16 cellular contexts compared by ENCODE assay signal in the genomic region with DNA sequence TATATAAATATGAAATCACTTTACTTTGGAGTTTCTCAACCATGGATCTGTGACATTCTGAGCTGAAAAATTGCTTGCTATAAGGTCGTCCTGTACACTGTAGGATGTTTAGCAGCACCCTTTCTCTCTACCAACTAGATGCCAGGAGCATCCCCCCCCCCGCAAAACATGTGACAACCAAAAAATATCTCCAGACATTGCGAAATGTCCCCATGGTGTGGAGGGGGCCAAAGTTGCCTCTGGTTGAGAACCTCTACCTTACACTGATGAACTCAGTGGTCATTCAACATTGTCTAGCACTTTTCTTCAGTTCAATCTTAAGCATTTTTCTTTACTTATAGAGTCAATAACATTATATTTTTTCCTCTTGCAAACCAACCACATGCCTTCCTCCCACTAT. TPM values are rescaled to one million over a fixed set of nuclear protein-coding genes. Genes with fewer than 3 reads are reported as not detected.
DNase-seq lines count a peak whose midpoint lies in the region; ATAC-seq and TF ChIP-seq lines count a peak whose summit lies in the region.
"Had no signal": no experiment of that assay in that cellular context is flagged by ENCODE, and none has a peak within 500 bp of the region (broad histone marks: within the 10 kb centered on the region; RNA-seq: fewer than 3 reads in every experiment).

No MANE protein-coding gene starts in this region.

- H3K4me3 Mint-ChIP-seq in activated naive CD8-positive, alpha-beta T cell treated with anti-CD3 and anti-CD28 coated beads, Interleukin-2, amount 50 U/mL, for 24 hours: no peak overlapping the region
- no peak overlapping the region for H3K4me3 Mint-ChIP-seq in activated naive CD8-positive, alpha-beta T cell treated with anti-CD3 and anti-CD28 coated beads for 36 hours
- no peak overlapping the region for H3K4me3 Mint-ChIP-seq in activated T-helper 2 cell treated with anti-CD3 and anti-CD28 coated beads, Interferon-gamma antibody, Interleukin-2, Interleukin-4, amounts not matched to agents 10 μg/mL and 5 μg/mL and 100 μg/mL, durations not matched to agents 14 hours and 24 hours and 36 hours (ENCODE audit: low read depth)
- H3K4me3 Mint-ChIP-seq: CD4-positive, alpha-beta memory T cell; H9 had no signal

- no peak overlapping the region for H3K4me3 ChIP-seq in esophagus muscularis mucosa
- H3K4me3 ChIP-seq in Karpas-422 (ENCODE audit: low read length): no peak overlapping the region
- H3K4me3 ChIP-seq: A549 had no signal

- H3K4me2 ChIP-seq in Karpas-422 (ENCODE audit: low read depth, low read length, poor library complexity, severe bottlenecking): no peak overlapping the region
- H3K4me2 ChIP-seq: A549 had no signal

- no peaks in the 10 kb centered on the region for H4K20me1 ChIP-seq in Karpas-422 (ENCODE audit: insufficient read depth, low read depth, low read length)

- H3K4me1 ChIP-seq in esophagus muscularis mucosa (no peaks in the 10 kb centered on the region), Karpas-422 (ENCODE audit: low read length) (no peaks in the 10 kb centered on the region)
- H3K4me1 ChIP-seq: A549, BE2C had no signal

- H3K9me3 ChIP-seq in esophagus muscularis mucosa (no peaks in the 10 kb centered on the region), Karpas-422 (ENCODE audit: low read length) (no peaks in the 10 kb centered on the region)
- H3K9me3 ChIP-seq: A549, BE2C had no signal

- H3K27me3 Mint-ChIP-seq in activated naive CD8-positive, alpha-beta T cell treated with anti-CD3 and anti-CD28 coated beads, Interleukin-2, amount 50 U/mL, for 24 hours: no peaks in the 10 kb centered on the region
- H3K27me3 Mint-ChIP-seq in activated naive CD8-positive, alpha-beta T cell treated with anti-CD3 and anti-CD28 coated beads for 36 hours: peaks cover 22% of the 10 kb centered on the region
- no peaks in the 10 kb centered on the region for H3K27me3 Mint-ChIP-seq in activated T-helper 2 cell treated with anti-CD3 and anti-CD28 coated beads, Interferon-gamma antibody, Interleukin-2, Interleukin-4, amounts not matched to agents 10 μg/mL and 5 μg/mL and 100 μg/mL, durations not matched to agents 14 hours and 24 hours and 36 hours (ENCODE audit: low read depth)
- H3K27me3 Mint-ChIP-seq: CD4-positive, alpha-beta memory T cell had no signal

- intact Hi-C loops in activated T-helper 2 cell treated with anti-CD3 and anti-CD28 coated beads, Interferon-gamma antibody, Interleukin-2, Interleukin-4, amounts not matched to agents 10 μg/mL and 5 μg/mL and 100 μg/mL, durations not matched to agents 14 hours and 24 hours and 36 hours (cut with micrococcal nuclease): loop anchor here (10.0 kb wide), 1 partner anchor 1197 kb away; a partner anchor contains a TSS
- intact Hi-C loops in esophagus muscularis mucosa (cut with DNase I): no loop called here
- intact Hi-C loops in left colon (cut with DNase I, micrococcal nuclease): no loop called here

- no peak for ATAC-seq in activated naive CD8-positive, alpha-beta T cell treated with anti-CD3 and anti-CD28 coated beads, Interleukin-2, amount 50 U/mL, for 24 hours
- ATAC-seq in left colon: no peak
- ATAC-seq: A549 had no signal

- peaks cover 5% of the 10 kb centered on the region for H3K9me3 Mint-ChIP-seq in activated naive CD8-positive, alpha-beta T cell treated with anti-CD3 and anti-CD28 coated beads, Interleukin-2, amount 50 U/mL, for 24 hours
- peaks cover 13% of the 10 kb centered on the region for H3K9me3 Mint-ChIP-seq in activated naive CD8-positive, alpha-beta T cell treated with anti-CD3 and anti-CD28 coated beads for 36 hours
- H3K9me3 Mint-ChIP-seq in activated T-helper 2 cell treated with anti-CD3 and anti-CD28 coated beads, Interferon-gamma antibody, Interleukin-2, Interleukin-4, amounts not matched to agents 10 μg/mL and 5 μg/mL and 100 μg/mL, durations not matched to agents 14 hours and 24 hours and 36 hours: peaks cover 6% of the 10 kb centered on the region
- H3K9me3 Mint-ChIP-seq: CD4-positive, alpha-beta memory T cell had no signal

- H3K36me3 ChIP-seq in esophagus muscularis mucosa (no peaks in the 10 kb centered on the region), Karpas-422 (ENCODE audit: insufficient read depth, low read length) (no peaks in the 10 kb centered on the region)
- H3K36me3 ChIP-seq: BE2C had no signal

- no peak for DNase-seq in activated naive CD8-positive, alpha-beta T cell treated with anti-CD3 and anti-CD28 coated beads, Interleukin-2, amount 50 U/mL, for 24 hours
- no peak for DNase-seq in activated naive CD8-positive, alpha-beta T cell treated with anti-CD3 and anti-CD28 coated beads for 36 hours
- DNase-seq in activated T-helper 2 cell treated with anti-CD3 and anti-CD28 coated beads, Interferon-gamma antibody, Interleukin-2, Interleukin-4, amounts not matched to agents 10 μg/mL and 5 μg/mL and 100 μg/mL, durations not matched to agents 14 hours and 24 hours and 36 hours (ENCODE audit: low spot score): no peak
- peak; percentile 24 for DNase-seq in esophagus muscularis mucosa (ENCODE audit: extremely low spot score)
- no peak for DNase-seq in Karpas-422
- no peak for DNase-seq in left colon
- DNase-seq: BE2C; CD4-positive, alpha-beta memory T cell; COR-L47; DMS153; DND-41; GDM1; GOT3; H9 had no signal

- H3K9ac ChIP-seq in Karpas-422 (ENCODE audit: low read length): no peak overlapping the region

- no peaks in the 10 kb centered on the region for H3K9me2 ChIP-seq in Karpas-422 (replicated peaks; ENCODE audit: insufficient read depth, low read length)

- peaks cover 94% of the 10 kb centered on the region for H3K4me1 Mint-ChIP-seq in activated naive CD8-positive, alpha-beta T cell treated with anti-CD3 and anti-CD28 coated beads, Interleukin-2, amount 50 U/mL, for 24 hours
- peaks cover 59% of the 10 kb centered on the region for H3K4me1 Mint-ChIP-seq in activated naive CD8-positive, alpha-beta T cell treated with anti-CD3 and anti-CD28 coated beads for 36 hours
- peaks cover 70% of the 10 kb centered on the region for H3K4me1 Mint-ChIP-seq in activated T-helper 2 cell treated with anti-CD3 and anti-CD28 coated beads, Interferon-gamma antibody, Interleukin-2, Interleukin-4, amounts not matched to agents 10 μg/mL and 5 μg/mL and 100 μg/mL, durations not matched to agents 14 hours and 24 hours and 36 hours (ENCODE audit: low read depth)
- H3K4me1 Mint-ChIP-seq: H9 had no signal

- peak overlapping the region; percentile 99 for H3K27ac Mint-ChIP-seq in activated naive CD8-positive, alpha-beta T cell treated with anti-CD3 and anti-CD28 coated beads, Interleukin-2, amount 50 U/mL, for 24 hours
- no peak overlapping the region for H3K27ac Mint-ChIP-seq in activated naive CD8-positive, alpha-beta T cell treated with anti-CD3 and anti-CD28 coated beads for 36 hours
- peak overlapping the region; percentile 31 for H3K27ac Mint-ChIP-seq in activated T-helper 2 cell treated with anti-CD3 and anti-CD28 coated beads, Interferon-gamma antibody, Interleukin-2, Interleukin-4, amounts not matched to agents 10 μg/mL and 5 μg/mL and 100 μg/mL, durations not matched to agents 14 hours and 24 hours and 36 hours
- H3K27ac Mint-ChIP-seq: H9 had no signal

- no peak for TF ChIP-seq CTCF in esophagus muscularis mucosa (IDR thresholded peaks at IDR 0.05)

- no peaks in the 10 kb centered on the region for H3K79me2 ChIP-seq in Karpas-422 (ENCODE audit: low read length)

- H3K27me3 ChIP-seq in esophagus muscularis mucosa: no peaks in the 10 kb centered on the region
- no peaks in the 10 kb centered on the region for H3K27me3 ChIP-seq in Karpas-422 (ENCODE audit: low read length)
- H3K27me3 ChIP-seq: BE2C had no signal

- peaks cover 63% of the 10 kb centered on the region for H3K36me3 Mint-ChIP-seq in activated naive CD8-positive, alpha-beta T cell treated with anti-CD3 and anti-CD28 coated beads, Interleukin-2, amount 50 U/mL, for 24 hours (ENCODE audit: low read depth)
- peaks cover 55% of the 10 kb centered on the region for H3K36me3 Mint-ChIP-seq in activated naive CD8-positive, alpha-beta T cell treated with anti-CD3 and anti-CD28 coated beads for 36 hours
- H3K36me3 Mint-ChIP-seq in activated T-helper 2 cell treated with anti-CD3 and anti-CD28 coated beads, Interferon-gamma antibody, Interleukin-2, Interleukin-4, amounts not matched to agents 10 μg/mL and 5 μg/mL and 100 μg/mL, durations not matched to agents 14 hours and 24 hours and 36 hours (ENCODE audit: low read depth): peaks cover 75% of the 10 kb centered on the region

- no peak for TF ChIP-seq EP300 in esophagus muscularis mucosa (IDR thresholded peaks at IDR 0.05)

- WGBS in esophagus muscularis mucosa: 78% methylated on average over 3 of the region's 3 CpGs

- TF ChIP-seq POLR2A in esophagus muscularis mucosa (IDR thresholded peaks at IDR 0.05; ENCODE audit: low read depth): no peak

- no peak overlapping the region for H3K27ac ChIP-seq in esophagus muscularis mucosa (replicated peaks in 1 of 4)
- H3K27ac ChIP-seq in Karpas-422 (ENCODE audit: low read length): no peak overlapping the region
- H3K27ac ChIP-seq: A549, C4-2B had no signal

- no peak overlapping the region for H2AFZ ChIP-seq in Karpas-422 (ENCODE audit: low read length)

RNA-seq across cellular contexts. Expression of a gene that starts 9.2 kb away (rescaled TPM):
- 10 to 100 TPM; 11.8 to 12.5 TPM for total RNA-seq in activated naive CD8-positive, alpha-beta T cell treated with anti-CD3 and anti-CD28 coated beads for 36 hours
- 22.5 and 23.7 TPM in 2 replicates for total RNA-seq in activated T-helper 2 cell treated with anti-CD3 and anti-CD28 coated beads, Interferon-gamma antibody, Interleukin-2, Interleukin-4, amounts not matched to agents 10 μg/mL and 5 μg/mL and 100 μg/mL, durations not matched to agents 14 hours and 24 hours and 36 hours
- total RNA-seq in esophagus muscularis mucosa (under 1 TPM in 1 of 4 donors, not detected in 3; 0.33 TPM), left colon (under 1 TPM; 0.49 to 0.70 TPM)
- total RNA-seq in Karpas-422 (2014; rRNA removed; shearing (Covaris generic); ENCODE audit: low replicate concordance): not detected in 2 replicates
- total RNA-seq: H9 had no signal

Comparison
In these comparisons a context has a peak if more than half of its experiments do, and no peak if none do; other contexts are left out.
1. RNA of a gene that starts 9.2 kb away (total RNA-seq): 22.5 to 23.7 TPM in activated T-helper 2 cell treated with anti-CD3 and anti-CD28 coated beads, Interferon-gamma antibody, Interleukin-2, Interleukin-4, amounts not matched to agents 10 μg/mL and 5 μg/mL and 100 μg/mL, durations not matched to agents 14 hours and 24 hours and 36 hours and 11.8 to 12.5 TPM in activated naive CD8-positive, alpha-beta T cell treated with anti-CD3 and anti-CD28 coated beads for 36 hours; 0.49 to 0.70 TPM in left colon, 0.33 TPM in esophagus muscularis mucosa and not detected in Karpas-422; every median in the first group is over 4 times any median in the second.